Comparison of ENCODE assay signal across 8 cellular contexts in the genomic region with DNA sequence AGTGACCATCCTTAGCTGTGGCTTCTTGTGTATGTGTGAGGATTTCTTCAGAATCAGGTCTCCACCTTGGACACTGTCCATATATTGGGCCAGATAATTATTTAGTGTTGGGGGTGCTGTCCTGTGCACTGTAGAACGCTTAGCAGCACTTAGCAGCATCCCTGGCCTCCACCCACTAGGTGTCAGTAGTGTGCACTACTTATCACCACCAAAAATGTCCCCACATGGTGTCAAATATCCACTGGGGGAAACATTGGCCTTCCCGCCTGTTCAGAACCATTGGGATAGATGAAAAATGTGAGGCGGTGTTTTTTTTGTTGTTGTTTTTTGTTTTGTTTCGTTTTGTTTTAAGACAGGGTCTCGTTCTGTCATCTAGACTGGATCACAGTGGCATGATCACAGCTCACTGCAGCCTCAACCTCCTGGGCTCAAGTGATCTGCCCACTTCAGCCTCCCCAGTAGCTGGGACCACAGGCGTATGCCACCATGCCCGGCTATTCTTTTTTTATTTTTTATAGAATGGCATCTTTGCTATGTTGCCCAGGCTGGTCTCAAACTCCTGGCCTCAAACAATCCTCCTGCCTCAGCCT.
DNase-seq lines count a peak whose midpoint lies in the region; ATAC-seq and TF ChIP-seq lines count a peak whose summit lies in the region.

No MANE protein-coding gene starts in this region.

- DNase-seq in RWPE2 (ENCODE audit: low spot score) (no peak), foreskin keratinocyte (no peak), OCI-M2 (lab: John Stamatoyannopoulos, UW; ENCODE audit: unreplicated experiment) (no peak), iPS-NIHi11 (ENCODE audit: low spot score) (no peak), ascending aorta (ENCODE audit: low spot score in 2 of 2) (no peak)

- no peaks in the 10 kb centered on the region for H3K36me3 ChIP-seq in RWPE2 (ENCODE audit: low read depth)
- no peaks in the 10 kb centered on the region for H3K36me3 ChIP-seq in ascending aorta

- ATAC-seq in GM18520 (IDR thresholded peaks at IDR 0.05; ENCODE audit: unreplicated experiment) (peak; percentile 74), HG02973 (IDR thresholded peaks at IDR 0.05; ENCODE audit: unreplicated experiment) (peak; percentile 77), RWPE2 (ENCODE audit: low read depth) (no peak), foreskin keratinocyte (peak; percentile 30)

- H3K4me1 ChIP-seq in RWPE2 (ENCODE audit: insufficient read depth, poor library complexity, severe bottlenecking) (no peaks in the 10 kb centered on the region), foreskin keratinocyte (no peaks in the 10 kb centered on the region), ascending aorta (no peaks in the 10 kb centered on the region)

- no peak overlapping the region for H3K27ac ChIP-seq in 22Rv1
- no peak overlapping the region for H3K27ac ChIP-seq in RWPE2 (ENCODE audit: poor library complexity, severe bottlenecking)
- peak overlapping the region; percentile 53 for H3K27ac ChIP-seq in foreskin keratinocyte
- H3K27ac ChIP-seq in ascending aorta = no peak overlapping the region

- no peaks in the 10 kb centered on the region for H3K9me3 ChIP-seq in RWPE2 (ENCODE audit: severe bottlenecking)
- H3K9me3 ChIP-seq in ascending aorta = no peaks in the 10 kb centered on the region

- H3K4me3 ChIP-seq in RWPE2 (ENCODE audit: severe bottlenecking) (no peak overlapping the region), ascending aorta (no peak overlapping the region)

- peak; percentile 83 for TF ChIP-seq CTCF in 22Rv1 (IDR thresholded peaks at IDR 0.05)
- TF ChIP-seq CTCF in RWPE2 (IDR thresholded peaks at IDR 0.05; ENCODE audit: poor library complexity, severe bottlenecking) = peak; percentile 46
- TF ChIP-seq CTCF in foreskin keratinocyte (conservative IDR thresholded peaks at IDR 0.05) = peak; percentile 52
- TF ChIP-seq CTCF in ascending aorta (IDR thresholded peaks at IDR 0.05) = peak in 1 of 3 experiments; percentile 29

- intact Hi-C loops in ascending aorta (cut with DNase I) = no loop called here

- H3K27me3 ChIP-seq in RWPE2 (ENCODE audit: insufficient read depth, poor library complexity, severe bottlenecking) (peaks cover 8% of the 10 kb centered on the region), foreskin keratinocyte (no peaks in the 10 kb centered on the region), ascending aorta (no peaks in the 10 kb centered on the region)
